ENCODE assay signal across 27 cellular contexts in genomic region chr9:88828018-88828417, GRCh38.
DNase-seq lines count a peak whose midpoint lies in the region; ATAC-seq, FAIRE-seq and TF ChIP-seq lines count a peak whose summit lies in the region.
"Had no signal": no experiment of that assay in that cellular context is flagged by ENCODE, and none has a peak within 500 bp of the region (broad histone marks: within the 10 kb centered on the region; RNA-seq: fewer than 3 reads in every experiment).

No MANE protein-coding gene starts in this region.

- no peak overlapping the region for H3K4me3 Mint-ChIP-seq in astrocyte (ENCODE audit: unreplicated experiment)
- H3K4me3 Mint-ChIP-seq: CD8-positive, alpha-beta T cell; GM23338; IgD-negative memory B cell had no signal

- no peak for ATAC-seq in GM18520 (IDR thresholded peaks at IDR 0.05; ENCODE audit: unreplicated experiment)
- ATAC-seq in GM19351 (IDR thresholded peaks at IDR 0.05; ENCODE audit: unreplicated experiment): no peak
- ATAC-seq in GM18867 (IDR thresholded peaks at IDR 0.05; ENCODE audit: unreplicated experiment): no peak
- ATAC-seq: CD8-positive, alpha-beta T cell; GM23338 had no signal

- H3K79me1 ChIP-seq in trophoblast cell (ENCODE audit: low read length): peaks cover 20% of the 10 kb centered on the region

- H3K4me1 ChIP-seq in astrocyte (ENCODE audit: insufficient read depth, low read length) (peaks cover 23% of the 10 kb centered on the region), trophoblast cell (ENCODE audit: control insufficient read depth in 1 of 2, insufficient read depth in 2 of 2, low read length in 2 of 2) (peaks cover 13 to 21% of the 10 kb centered on the region in 2 experiments)

- no peaks in the 10 kb centered on the region for H3K36me3 ChIP-seq in astrocyte (ENCODE audit: insufficient read depth, low read length)
- H3K36me3 ChIP-seq in trophoblast cell (ENCODE audit: control insufficient read depth in 1 of 2, insufficient read depth in 2 of 2, low read length in 2 of 2): no peaks in the 10 kb centered on the region
- H3K36me3 ChIP-seq: BLaER1 treated with 17β-estradiol and CSF1 and Interleukin-3, amounts not matched to agents 10 nM and 100 nM; MG63 had no signal

- peaks cover 24% of the 10 kb centered on the region for H3K4me1 Mint-ChIP-seq in astrocyte (ENCODE audit: low read depth, unreplicated experiment)
- H3K4me1 Mint-ChIP-seq: IgD-negative memory B cell had no signal

- peak overlapping the region; percentile 23 for H2AK5ac ChIP-seq in trophoblast cell (ENCODE audit: low read length)

- H3K36me3 Mint-ChIP-seq in astrocyte (ENCODE audit: low read depth, unreplicated experiment): peaks cover 4% of the 10 kb centered on the region
- H3K36me3 Mint-ChIP-seq: CD8-positive, alpha-beta T cell had no signal

- H2AFZ ChIP-seq in astrocyte (ENCODE audit: low read depth, low read length) (no peak overlapping the region), trophoblast cell (ENCODE audit: insufficient read depth, low read length, poor library complexity) (no peak overlapping the region)
- H2AFZ ChIP-seq: GM23338 had no signal

- H4K12ac ChIP-seq in trophoblast cell (ENCODE audit: low read depth, low read length): no peak overlapping the region

- H3K23ac ChIP-seq in trophoblast cell (ENCODE audit: low read length): no peak overlapping the region

- H4K91ac ChIP-seq in trophoblast cell (ENCODE audit: low read depth, low read length): peak overlapping the region; percentile 40

- no peak overlapping the region for H3K9ac ChIP-seq in astrocyte (ENCODE audit: low read length)
- no peak overlapping the region for H3K9ac ChIP-seq in trophoblast cell (ENCODE audit: low read length)
- H3K9ac ChIP-seq: BLaER1 treated with 17β-estradiol and CSF1 and Interleukin-3, amounts not matched to agents 10 nM and 100 nM had no signal

- H3K27me3 Mint-ChIP-seq in astrocyte (ENCODE audit: low read depth, unreplicated experiment): peaks cover 20% of the 10 kb centered on the region

- no peak overlapping the region for H3K27ac ChIP-seq in astrocyte (ENCODE audit: low read depth, low read length)
- no peak overlapping the region for H3K27ac ChIP-seq in trophoblast cell (ENCODE audit: low read depth, low read length)
- H3K27ac ChIP-seq: BLaER1 treated with 17β-estradiol and CSF1 and Interleukin-3, amounts not matched to agents 10 nM and 100 nM had no signal

- no peak overlapping the region for H3K4ac ChIP-seq in trophoblast cell (ENCODE audit: low read depth, low read length)

- no peak overlapping the region for H3K14ac ChIP-seq in trophoblast cell (ENCODE audit: low read length)

- no peak overlapping the region for H3K18ac ChIP-seq in trophoblast cell (ENCODE audit: low read length)

- H3K4me2 ChIP-seq in astrocyte (ENCODE audit: low read length) (no peak overlapping the region), trophoblast cell (ENCODE audit: low read length) (no peak overlapping the region)
- H3K4me2 ChIP-seq: BLaER1 treated with 17β-estradiol and CSF1 and Interleukin-3, amounts not matched to agents 10 nM and 100 nM; GM23338 had no signal

- H3K27ac Mint-ChIP-seq in astrocyte (ENCODE audit: unreplicated experiment): peak overlapping the region; percentile 67
- H3K27ac Mint-ChIP-seq: CD8-positive, alpha-beta T cell; GM23338; IgD-negative memory B cell had no signal

- peak overlapping the region; percentile 51 for H2BK12ac ChIP-seq in trophoblast cell (ENCODE audit: low read length)

- H4K20me1 ChIP-seq in astrocyte (ENCODE audit: insufficient read depth, low read length): no peaks in the 10 kb centered on the region

- H3K79me2 ChIP-seq in astrocyte (ENCODE audit: insufficient read depth, low read length) (no peaks in the 10 kb centered on the region), trophoblast cell (ENCODE audit: control insufficient read depth, insufficient read depth, low read length, poor library complexity) (peaks cover 4% of the 10 kb centered on the region)

- peak; percentile 1 for DNase-seq in GM13977 (ENCODE audit: low spot score)
- no peak for DNase-seq in astrocyte (ENCODE audit: low read depth)
- DNase-seq in left kidney (ENCODE audit: low read depth, low spot score): peak; percentile 30
- DNase-seq in trophoblast cell: no peak
- DNase-seq in NCI-H69 (lab: John Stamatoyannopoulos, UW): no peak
- DNase-seq: CD8-positive, alpha-beta T cell; DMS79; HCEC 1CT; Karpas-422; MG63; NCI-H1092; NCI-H146; NCI-H2029 treated with DMSO at 0.1 percent for 48 hours; NCI-H2171 treated with DMSO at 0.1 percent for 48 hours; NCI-H446; NCI-H526 treated with DMSO at 0.1 percent for 48 hours; SHP77 treated with DMSO at 0.1 percent for 48 hours had no signal

- in situ Hi-C loops in GM13977 (cut with MboI; ENCODE audit: low pct_unique_long_range_greater_than_20kb, low sequenced_read_pairs, unreplicated experiment): no loop called here

- H2BK120ac ChIP-seq in trophoblast cell (ENCODE audit: insufficient read depth, low read length, poor library complexity): no peak overlapping the region

- FAIRE-seq in astrocyte (lab: Jason Lieb, UNC): no peak
- FAIRE-seq: D721Med, GM12892, HTR-8/SVneo, RCC 7860 had no signal

- peaks cover 5% of the 10 kb centered on the region for H3K9me3 Mint-ChIP-seq in astrocyte (ENCODE audit: unreplicated experiment)
- H3K9me3 Mint-ChIP-seq: CD8-positive, alpha-beta T cell had no signal

- H4K8ac ChIP-seq in trophoblast cell (ENCODE audit: low read depth, low read length): no peak overlapping the region

- TF ChIP-seq CTCF in GM13977 (IDR thresholded peaks at IDR 0.05; ENCODE audit: extremely low read depth, insufficient read depth, missing control alignments): no peak
- no peak for TF ChIP-seq CTCF in astrocyte (IDR thresholded peaks at IDR 0.05; ENCODE audit: insufficient read depth, low read depth, low read length)

- peaks cover 18% of the 10 kb centered on the region for H3K27me3 ChIP-seq in astrocyte (ENCODE audit: insufficient read depth, low read length)
- H3K27me3 ChIP-seq in trophoblast cell (ENCODE audit: insufficient read depth, low read length): no peaks in the 10 kb centered on the region
- H3K27me3 ChIP-seq: MG63 had no signal

- no peak overlapping the region for H3K4me3 ChIP-seq in astrocyte (ENCODE audit: insufficient read depth, low read depth, low read length)
- H3K4me3 ChIP-seq in trophoblast cell (ENCODE audit: low read depth, low read length): no peak overlapping the region
- H3K4me3 ChIP-seq: BLaER1 treated with 17β-estradiol and CSF1 and Interleukin-3, amounts not matched to agents 10 nM and 100 nM; GM23338; MG63 had no signal

- H3K9me3 ChIP-seq in astrocyte (ENCODE audit: insufficient read depth, low read depth, low read length) (no peaks in the 10 kb centered on the region), trophoblast cell (ENCODE audit: insufficient read depth, low read depth, low read length) (no peaks in the 10 kb centered on the region)
- H3K9me3 ChIP-seq: MG63 had no signal

- H2BK5ac ChIP-seq in trophoblast cell (ENCODE audit: low read depth, low read length, poor library complexity): no peak overlapping the region

- WGBS in trophoblast cell (ENCODE audit: extremely low coverage, insufficient coverage, insufficient read length): no CpG with 5 or more reads among the region's 8 CpGs

Comparison
In these comparisons a context has a peak if more than half of its experiments do, and no peak if none do; other contexts are left out.
1. DNase-seq: peak in GM13977 (single experiment) and left kidney (single experiment); none in astrocyte (single experiment), trophoblast cell (0 of 2) and NCI-H69 (single experiment).